In the genomic region with DNA sequence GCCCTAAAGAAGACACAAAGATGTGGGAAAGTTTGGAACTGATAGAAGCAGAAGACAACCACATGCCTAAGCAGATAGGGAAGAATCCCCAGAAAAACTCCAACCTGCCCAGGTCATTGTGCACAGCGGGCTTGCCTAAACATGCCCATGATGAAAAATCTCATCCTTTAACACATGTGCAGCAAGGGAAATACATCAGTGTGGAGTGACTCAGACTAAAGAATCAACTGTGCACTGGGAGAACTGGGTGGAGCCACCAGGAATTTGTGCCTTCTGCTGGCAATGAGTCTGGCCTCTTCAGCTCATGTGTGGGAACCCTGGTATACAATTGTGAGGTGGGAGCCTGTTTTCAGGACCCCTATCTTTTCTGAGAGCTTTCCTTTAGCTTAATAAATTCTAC, we compare ENCODE assay signal across 21 cellular contexts.
"Had no signal": no experiment of that assay in that cellular context is flagged by ENCODE, and none has a peak within 500 bp of the region (broad histone marks: within the 10 kb centered on the region; RNA-seq: fewer than 3 reads in every experiment).

No MANE protein-coding gene starts in this region.

- H3K36me3 Mint-ChIP-seq: activated CD4-positive, alpha-beta memory T cell treated with anti-CD3 and anti-CD28 coated beads for 36 hours; naive B cell had no signal

- H3K27ac Mint-ChIP-seq: activated CD4-positive, alpha-beta memory T cell treated with anti-CD3 and anti-CD28 coated beads for 36 hours; activated CD4-positive, alpha-beta T cell treated with anti-CD3 and anti-CD28 coated beads for 36 hours; naive B cell; T-helper 2 cell treated with Interferon-gamma antibody and Interleukin-4, amounts not matched to agents 5 μg/mL and 100 μg/mL, for 36 hours; WTC11 had no signal

- H3K4me1 ChIP-seq: esophagus muscularis mucosa, left lung, prostate gland, tibial artery had no signal

- H3K27me3 ChIP-seq: brain microvascular endothelial cell, esophagus muscularis mucosa, left lung, tibial artery had no signal

- H3K27me3 Mint-ChIP-seq: activated CD4-positive, alpha-beta memory T cell treated with anti-CD3 and anti-CD28 coated beads for 36 hours; activated CD4-positive, alpha-beta T cell treated with anti-CD3 and anti-CD28 coated beads for 36 hours; naive B cell had no signal

- H3K4me3 Mint-ChIP-seq: activated CD4-positive, alpha-beta memory T cell treated with anti-CD3 and anti-CD28 coated beads for 36 hours; activated CD4-positive, alpha-beta T cell treated with anti-CD3 and anti-CD28 coated beads for 36 hours; naive B cell; neural crest cell; T-helper 2 cell treated with Interferon-gamma antibody and Interleukin-4, amounts not matched to agents 5 μg/mL and 100 μg/mL, for 36 hours; WTC11 had no signal

- H3K9me3 ChIP-seq: prostate gland had no signal

- ATAC-seq: activated CD4-positive, alpha-beta T cell treated with anti-CD3 and anti-CD28 coated beads for 36 hours; left lung; right cardiac atrium; stimulated activated naive CD8-positive, alpha-beta T cell treated with anti-CD3 and anti-CD28 coated beads, Interleukin-15, Interleukin-2, amounts not matched to agents 100 U/mL and 50 U/mL, for 24 hours; WTC11 had no signal

- DNase-seq: activated CD4-positive, alpha-beta memory T cell treated with anti-CD3 and anti-CD28 coated beads for 36 hours; activated CD4-positive, alpha-beta T cell treated with anti-CD3 and anti-CD28 coated beads for 36 hours; activated T-cell treated with anti-CD3 and anti-CD28 coated beads for 4 hours; anterior cingulate cortex; brain microvascular endothelial cell; cerebellar nuclear complex; cortex of kidney; hypothalamus; kidney; left lung; naive B cell; right cardiac atrium; stimulated activated naive CD8-positive, alpha-beta T cell treated with anti-CD3 and anti-CD28 coated beads, Interleukin-15, Interleukin-2, amounts not matched to agents 100 U/mL and 50 U/mL, for 24 hours; substantia nigra; tibial artery had no signal

- H3K36me3 ChIP-seq: brain microvascular endothelial cell, esophagus muscularis mucosa, left lung, prostate gland, tibial artery had no signal

- H3K27ac ChIP-seq: brain microvascular endothelial cell, esophagus muscularis mucosa, left lung, prostate gland, skin epidermis, tibial artery had no signal

- H3K4me3 ChIP-seq: esophagus muscularis mucosa, left lung, prostate gland, skin epidermis, tibial artery had no signal

- H3K4me1 Mint-ChIP-seq: activated CD4-positive, alpha-beta T cell treated with anti-CD3 and anti-CD28 coated beads for 36 hours; naive B cell; neural crest cell had no signal
